ENCODE assay signal across 1 cellular context in genomic region chr16:57815987-57816745, GRCh38.
TF ChIP-seq lines count a peak whose summit lies in the region.

No MANE protein-coding gene starts in this region.

TF ChIP-seq in GM12878, 131 proteins besides CTCF, POLR2A, EP300 and RAD21 (continued from another document):
- TF ChIP-seq PBX3 (IDR thresholded peaks at IDR 0.05; ENCODE audit: insufficient replicate concordance, low read depth, low read length) (peak; percentile 48), STAT3 (IDR thresholded peaks at IDR 0.05; ENCODE audit: low read depth, low read length) (no peak), MEF2B (IDR thresholded peaks at IDR 0.05; ENCODE audit: partially characterized antibody, poor library complexity, severe bottlenecking) (no peak), TCF3 (IDR thresholded peaks at IDR 0.05; ENCODE audit: borderline replicate concordance, insufficient read depth, low read depth, low read length) (0 out of 2 replicates have a peak, but pooled peaks have one; percentile 23), NFIC (IDR thresholded peaks at IDR 0.05; ENCODE audit: low read depth, low read length) (no peak), GABPA (IDR thresholded peaks at IDR 0.05; ENCODE audit: low read depth) (no peak), TCF12 (IDR thresholded peaks at IDR 0.05; ENCODE audit: low read depth, low read length) (peak; percentile 47; the same call in 1 of the 2 replicates), SUPT20H (IDR thresholded peaks at IDR 0.05; ENCODE audit: borderline replicate concordance, control insufficient read depth, low read depth, low read length) (no peak), MEF2A (IDR thresholded peaks at IDR 0.05; ENCODE audit: insufficient read depth, low read depth, low read length) (no peak), ZNF24 (IDR thresholded peaks at IDR 0.05) (no peak), CBX3 (IDR thresholded peaks at IDR 0.05; ENCODE audit: borderline replicate concordance, low read depth) (no peak)
- TF ChIP-seq, protein P1, sequence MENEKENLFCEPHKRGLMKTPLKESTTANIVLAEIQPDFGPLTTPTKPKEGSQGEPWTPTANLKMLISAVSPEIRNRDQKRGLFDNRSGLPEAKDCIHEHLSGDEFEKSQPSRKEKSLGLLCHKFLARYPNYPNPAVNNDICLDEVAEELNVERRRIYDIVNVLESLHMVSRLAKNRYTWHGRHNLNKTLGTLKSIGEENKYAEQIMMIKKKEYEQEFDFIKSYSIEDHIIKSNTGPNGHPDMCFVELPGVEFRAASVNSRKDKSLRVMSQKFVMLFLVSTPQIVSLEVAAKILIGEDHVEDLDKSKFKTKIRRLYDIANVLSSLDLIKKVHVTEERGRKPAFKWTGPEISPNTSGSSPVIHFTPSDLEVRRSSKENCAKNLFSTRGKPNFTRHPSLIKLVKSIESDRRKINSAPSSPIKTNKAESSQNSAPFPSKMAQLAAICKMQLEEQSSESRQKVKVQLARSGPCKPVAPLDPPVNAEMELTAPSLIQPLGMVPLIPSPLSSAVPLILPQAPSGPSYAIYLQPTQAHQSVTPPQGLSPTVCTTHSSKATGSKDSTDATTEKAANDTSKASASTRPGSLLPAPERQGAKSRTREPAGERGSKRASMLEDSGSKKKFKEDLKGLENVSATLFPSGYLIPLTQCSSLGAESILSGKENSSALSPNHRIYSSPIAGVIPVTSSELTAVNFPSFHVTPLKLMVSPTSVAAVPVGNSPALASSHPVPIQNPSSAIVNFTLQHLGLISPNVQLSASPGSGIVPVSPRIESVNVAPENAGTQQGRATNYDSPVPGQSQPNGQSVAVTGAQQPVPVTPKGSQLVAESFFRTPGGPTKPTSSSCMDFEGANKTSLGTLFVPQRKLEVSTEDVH (IDR thresholded peaks at IDR 0.05; ENCODE audit: low read depth, partially characterized antibody), result no peak
